Comparison of ENCODE assay signal across 18 cellular contexts in genomic region chrX:54320067-54320466, GRCh38. TPM values are rescaled to one million over a fixed set of nuclear protein-coding genes. Genes with fewer than 3 reads are reported as not detected.
DNase-seq lines count a peak whose midpoint lies in the region; ATAC-seq, FAIRE-seq and TF ChIP-seq lines count a peak whose summit lies in the region.
"Had no signal": no experiment of that assay in that cellular context is flagged by ENCODE, and none has a peak within 500 bp of the region (broad histone marks: within the 10 kb centered on the region; RNA-seq: fewer than 3 reads in every experiment).

No MANE protein-coding gene starts in this region.

- H3K18ac ChIP-seq in mesenchymal stem cell (ENCODE audit: low read depth in 1 of 2, low read length in 2 of 2), result no peak overlapping the region

- intact Hi-C loops in mucosa of descending colon (cut with DNase I, micrococcal nuclease), result no loop called here

- H3K36me3 Mint-ChIP-seq in activated CD8-positive, alpha-beta memory T cell treated with anti-CD3 and anti-CD28 coated beads, Interleukin-2, amount 10 ng/mL, durations not matched to agents 7 days and 5 days, result no peaks in the 10 kb centered on the region
- H3K36me3 Mint-ChIP-seq: CD14-positive monocyte; CD4-positive, alpha-beta memory T cell had no signal

- H2BK12ac ChIP-seq in mesenchymal stem cell (ENCODE audit: low read length in 2 of 2), result no peak overlapping the region

- H3K27ac Mint-ChIP-seq in activated CD8-positive, alpha-beta memory T cell treated with anti-CD3 and anti-CD28 coated beads, Interleukin-2, amount 10 ng/mL, durations not matched to agents 7 days and 5 days, result no peak overlapping the region
- H3K27ac Mint-ChIP-seq: CD14-positive monocyte; CD4-positive, alpha-beta memory T cell; H9 had no signal

- H4K91ac ChIP-seq in mesenchymal stem cell (ENCODE audit: low read length), result no peak overlapping the region

- H2AFZ ChIP-seq in mesenchymal stem cell (ENCODE audit: low read depth, low read length), result no peak overlapping the region

- H2BK120ac ChIP-seq in mesenchymal stem cell (ENCODE audit: low read depth, low read length), result no peak overlapping the region

- no peaks in the 10 kb centered on the region for H3K9me3 ChIP-seq in mucosa of descending colon
- H3K9me3 ChIP-seq in mesenchymal stem cell (ENCODE audit: control insufficient read depth, low read length), result no peaks in the 10 kb centered on the region
- H3K9me3 ChIP-seq: A549 had no signal

- H3K4me3 Mint-ChIP-seq in activated CD8-positive, alpha-beta memory T cell treated with anti-CD3 and anti-CD28 coated beads, Interleukin-2, amount 10 ng/mL, durations not matched to agents 7 days and 5 days, result no peak overlapping the region
- H3K4me3 Mint-ChIP-seq: CD14-positive monocyte; CD4-positive, alpha-beta memory T cell; H9 had no signal

- H3K36me3 ChIP-seq in mucosa of descending colon (ENCODE audit: low read depth) (no peaks in the 10 kb centered on the region), mesenchymal stem cell (ENCODE audit: control insufficient read depth in 1 of 2, insufficient read depth in 2 of 2, low read depth in 1 of 2, low read length in 2 of 2) (no peaks in the 10 kb centered on the region)

- H3K4me1 ChIP-seq in mucosa of descending colon (ENCODE audit: low read depth), result no peaks in the 10 kb centered on the region
- H3K4me1 ChIP-seq in mesenchymal stem cell (ENCODE audit: control insufficient read depth, insufficient read depth, low read depth, low read length), result no peaks in the 10 kb centered on the region
- H3K4me1 ChIP-seq: A549 had no signal

- no peak for DNase-seq in GM19239 (ENCODE audit: insufficient read length, low spot score)
- no peak for DNase-seq in mucosa of descending colon
- DNase-seq in mesenchymal stem cell, result no peak
- no peak for DNase-seq in activated CD8-positive, alpha-beta memory T cell treated with anti-CD3 and anti-CD28 coated beads, Interleukin-2, amount 10 ng/mL, durations not matched to agents 7 days and 5 days
- no peak for DNase-seq in RKO (ENCODE audit: low spot score)
- DNase-seq: AML-193; CD4-positive, alpha-beta memory T cell; DMS153; DMS79; GF-D8; H9 had no signal

- H3K4me3 ChIP-seq in mucosa of descending colon (no peak overlapping the region), mesenchymal stem cell (ENCODE audit: insufficient read depth in 1 of 2, low read depth in 1 of 2, low read length in 2 of 2) (no peak overlapping the region)
- H3K4me3 ChIP-seq: A549 had no signal

- peaks cover 3% of the 10 kb centered on the region for H3K27me3 Mint-ChIP-seq in activated CD8-positive, alpha-beta memory T cell treated with anti-CD3 and anti-CD28 coated beads, Interleukin-2, amount 10 ng/mL, durations not matched to agents 7 days and 5 days
- H3K27me3 Mint-ChIP-seq: CD4-positive, alpha-beta memory T cell had no signal

- WGBS in mesenchymal stem cell, result no CpG with 5 or more reads among the region's 1 CpG

- CTCF ChIA-PET in activated CD8-positive, alpha-beta memory T cell treated with anti-CD3 and anti-CD28 coated beads, Interleukin-2, amount 10 ng/mL, durations not matched to agents 7 days and 5 days (lab: Charles Lee), result no interaction called here

- TF ChIP-seq CTCF in mucosa of descending colon (IDR thresholded peaks at IDR 0.05), result no peak

- ATAC-seq in mucosa of descending colon, result peak; percentile 51
- no peak for ATAC-seq in activated CD8-positive, alpha-beta memory T cell treated with anti-CD3 and anti-CD28 coated beads, Interleukin-2, amount 10 ng/mL, durations not matched to agents 7 days and 5 days
- ATAC-seq in GM18498 (IDR thresholded peaks at IDR 0.05; ENCODE audit: unreplicated experiment), result no peak
- ATAC-seq: A549 had no signal

- no peaks in the 10 kb centered on the region for H3K27me3 ChIP-seq in mesenchymal stem cell (ENCODE audit: control insufficient read depth in 1 of 2, insufficient read depth in 1 of 2, low read length in 2 of 2)

- H3K4me2 ChIP-seq in mesenchymal stem cell (ENCODE audit: low read length, poor library complexity, severe bottlenecking), result no peak overlapping the region
- H3K4me2 ChIP-seq: A549 had no signal

- no peak overlapping the region for H3K23ac ChIP-seq in mesenchymal stem cell (ENCODE audit: low read length in 2 of 2)

- H3K79me1 ChIP-seq in mesenchymal stem cell (replicated peaks; ENCODE audit: low read length, poor library complexity, severe bottlenecking), result no peaks in the 10 kb centered on the region

- no peak overlapping the region for H2AK5ac ChIP-seq in mesenchymal stem cell (ENCODE audit: low read length, severe bottlenecking)

- no peak overlapping the region for H3K14ac ChIP-seq in mesenchymal stem cell (ENCODE audit: low read length in 2 of 2)

- no peak overlapping the region for H3K4ac ChIP-seq in mesenchymal stem cell (ENCODE audit: low read depth in 1 of 2, low read length in 2 of 2)

- H3K9ac ChIP-seq in mesenchymal stem cell (ENCODE audit: low read length), result no peak overlapping the region

- no peaks in the 10 kb centered on the region for H3K4me1 Mint-ChIP-seq in activated CD8-positive, alpha-beta memory T cell treated with anti-CD3 and anti-CD28 coated beads, Interleukin-2, amount 10 ng/mL, durations not matched to agents 7 days and 5 days
- H3K4me1 Mint-ChIP-seq: CD14-positive monocyte; CD4-positive, alpha-beta memory T cell; H9 had no signal

- H3K27ac ChIP-seq in mesenchymal stem cell (ENCODE audit: low read length, poor library complexity, severe bottlenecking), result no peak overlapping the region
- H3K27ac ChIP-seq: A549 had no signal

- no peak overlapping the region for H4K8ac ChIP-seq in mesenchymal stem cell (ENCODE audit: low read length)

- no peak overlapping the region for H2BK15ac ChIP-seq in mesenchymal stem cell (ENCODE audit: low read depth, poor library complexity, severe bottlenecking)

- peak; percentile 9 for FAIRE-seq in A204.1 (lab: Jason Lieb, UNC)
- peak; percentile 18 for FAIRE-seq in GM19239 (lab: Jason Lieb, UNC)
- FAIRE-seq in colon (lab: Jason Lieb, UNC), result peak; percentile 77
- FAIRE-seq: H1 had no signal

- no peak overlapping the region for H2BK5ac ChIP-seq in mesenchymal stem cell (ENCODE audit: low read depth, low read length, poor library complexity, severe bottlenecking)

- H3K9me3 Mint-ChIP-seq in activated CD8-positive, alpha-beta memory T cell treated with anti-CD3 and anti-CD28 coated beads, Interleukin-2, amount 10 ng/mL, durations not matched to agents 7 days and 5 days (ENCODE audit: low read depth), result no peaks in the 10 kb centered on the region
- H3K9me3 Mint-ChIP-seq: CD4-positive, alpha-beta memory T cell had no signal

RNA-seq across cellular contexts. Expression of gene WNK3, which starts 37.8 kb away (rescaled TPM):
- 1 to 10 TPM in 1 of 3 donors, under 1 TPM in 2; 0.14 to 2.0 (median 0.27) TPM for total RNA-seq in mucosa of descending colon
- polyA plus RNA-seq in mesenchymal stem cell (2013, experiment 1 of 2), result 0.51 TPM
- polyA plus RNA-seq in mesenchymal stem cell (2013, experiment 2 of 2), result 0.45 TPM
- total RNA-seq in activated CD8-positive, alpha-beta memory T cell treated with anti-CD3 and anti-CD28 coated beads, Interleukin-2, amount 10 ng/mL, durations not matched to agents 7 days and 5 days, result under 1 TPM; 0.03 to 0.21 TPM
- total RNA-seq: HT-29 had no signal
- polyA plus RNA-seq: CD14-positive monocyte had no signal
